16 cellular contexts compared by ENCODE assay signal in genomic region chr6:111129003-111129402, GRCh38. TPM values are rescaled to one million over a fixed set of nuclear protein-coding genes. Genes with fewer than 3 reads are reported as not detected.
DNase-seq lines count a peak whose midpoint lies in the region; ATAC-seq, FAIRE-seq and TF ChIP-seq lines count a peak whose summit lies in the region.
"Had no signal": no experiment of that assay in that cellular context is flagged by ENCODE, and none has a peak within 500 bp of the region (broad histone marks: within the 10 kb centered on the region; RNA-seq: fewer than 3 reads in every experiment).

No MANE protein-coding gene starts in this region.

- H4K91ac ChIP-seq in mesenchymal stem cell (ENCODE audit: low read length) = no peak overlapping the region

- no peak overlapping the region for H3K4ac ChIP-seq in mesenchymal stem cell (ENCODE audit: low read depth in 1 of 2, low read length in 2 of 2)

- TF ChIP-seq CTCF in HepG2 (CRISPR knock-in tag; IDR thresholded peaks at IDR 0.05) (no peak), testis (IDR thresholded peaks at IDR 0.05) (no peak)

- no peak overlapping the region for H2BK15ac ChIP-seq in mesenchymal stem cell (ENCODE audit: low read depth, poor library complexity, severe bottlenecking)

- no peak for TF ChIP-seq POLR2A in HepG2 (IDR thresholded peaks at IDR 0.05; ENCODE audit: insufficient read depth in 1 of 2, low read depth in 2 of 2, low read length in 2 of 2)
- no peak for TF ChIP-seq POLR2A in testis (IDR thresholded peaks at IDR 0.05)

- no peak for TF ChIP-seq EP300 in HepG2 (IDR thresholded peaks at IDR 0.05; ENCODE audit: low read depth in 2 of 2, low read length in 2 of 2)
- TF ChIP-seq EP300 in HepG2 (CRISPR knock-in tag; IDR thresholded peaks at IDR 0.05; ENCODE audit: borderline replicate concordance) = no peak

- H3K27ac ChIP-seq in HepG2 (ENCODE audit: extremely low read length, insufficient read depth, low read length) (no peak overlapping the region), testis (no peak overlapping the region), mesenchymal stem cell (ENCODE audit: low read length, poor library complexity, severe bottlenecking) (no peak overlapping the region)
- H3K27ac ChIP-seq: brain microvascular endothelial cell had no signal

- no peak overlapping the region for H3K9ac ChIP-seq in HepG2 (ENCODE audit: insufficient read depth, low read depth, low read length)
- no peak overlapping the region for H3K9ac ChIP-seq in mesenchymal stem cell (ENCODE audit: low read length)

- CTCF ChIA-PET in HepG2 (lab: Yijun Ruan, JAX; ENCODE audit: low intra/inter-chr PET ratio, low total read pairs) = no interaction called here

- H3K4me3 ChIP-seq in HepG2 (replicated peaks in 1 of 3; ENCODE audit: insufficient read depth in 1 of 3, low read depth in 2 of 3, low read length in 3 of 3) (no peak overlapping the region), testis (no peak overlapping the region), mesenchymal stem cell (ENCODE audit: insufficient read depth in 1 of 2, low read depth in 1 of 2, low read length in 2 of 2) (no peak overlapping the region)
- H3K4me3 ChIP-seq: dorsolateral prefrontal cortex, esophagus muscularis mucosa, GM23338 had no signal

- ATAC-seq in HepG2 = no peak
- no peak for ATAC-seq in GM21390 (IDR thresholded peaks at IDR 0.05; ENCODE audit: unreplicated experiment)
- ATAC-seq: GM23338 had no signal

- H2BK5ac ChIP-seq in mesenchymal stem cell (ENCODE audit: low read depth, low read length, poor library complexity, severe bottlenecking) = no peak overlapping the region

- POLR2A ChIA-PET in HepG2 (lab: Yijun Ruan, JAX) = no interaction called here

- H3K4me2 ChIP-seq in HepG2 (ENCODE audit: low read depth, low read length) = no peak overlapping the region
- H3K4me2 ChIP-seq in mesenchymal stem cell (ENCODE audit: low read length, poor library complexity, severe bottlenecking) = no peak overlapping the region
- H3K4me2 ChIP-seq: GM23338 had no signal

- no peak overlapping the region for H4K8ac ChIP-seq in mesenchymal stem cell (ENCODE audit: low read length)

- no peak overlapping the region for H2AFZ ChIP-seq in HepG2 (ENCODE audit: low read length)
- H2AFZ ChIP-seq in mesenchymal stem cell (ENCODE audit: low read depth, low read length) = no peak overlapping the region
- H2AFZ ChIP-seq: GM23338 had no signal

- H3K18ac ChIP-seq in mesenchymal stem cell (ENCODE audit: low read depth in 1 of 2, low read length in 2 of 2) = no peak overlapping the region

- H3K23ac ChIP-seq in mesenchymal stem cell (ENCODE audit: low read length in 2 of 2) = no peak overlapping the region

- BruUV-seq in HepG2 (replicated peaks; lab: Mats Ljungman, UMichigan) = no TSS peak

- H3K27me3 ChIP-seq in HepG2 (ENCODE audit: control insufficient read depth in 1 of 2, insufficient read depth in 2 of 2, low read length in 2 of 2) (no peaks in the 10 kb centered on the region), testis (no peaks in the 10 kb centered on the region), mesenchymal stem cell (ENCODE audit: control insufficient read depth in 1 of 2, insufficient read depth in 1 of 2, low read length in 2 of 2) (peaks cover 0 to 15% of the 10 kb centered on the region in 2 experiments)
- H3K27me3 ChIP-seq: brain microvascular endothelial cell, dorsolateral prefrontal cortex, esophagus muscularis mucosa had no signal

- H3K36me3 ChIP-seq in HepG2 (replicated peaks in 1 of 2; ENCODE audit: control insufficient read depth in 1 of 2, insufficient read depth in 2 of 2, low read length in 2 of 2) (no peaks in the 10 kb centered on the region), testis (ENCODE audit: low read depth, missing control alignments) (no peaks in the 10 kb centered on the region), mesenchymal stem cell (ENCODE audit: control insufficient read depth in 1 of 2, insufficient read depth in 2 of 2, low read depth in 1 of 2, low read length in 2 of 2) (no peaks in the 10 kb centered on the region)
- H3K36me3 ChIP-seq: brain microvascular endothelial cell, esophagus muscularis mucosa had no signal

- no peaks in the 10 kb centered on the region for H4K20me1 ChIP-seq in HepG2 (ENCODE audit: insufficient read depth, low read length)

- no peaks in the 10 kb centered on the region for H3K79me2 ChIP-seq in HepG2 (ENCODE audit: insufficient read depth, low read length)

- H2BK12ac ChIP-seq in mesenchymal stem cell (ENCODE audit: low read length in 2 of 2) = no peak overlapping the region

- H3K14ac ChIP-seq in mesenchymal stem cell (ENCODE audit: low read length in 2 of 2) = no peak overlapping the region

- H3K4me1 ChIP-seq in HepG2 (ENCODE audit: insufficient read depth, low read length) (peaks cover 53% of the 10 kb centered on the region), testis (no peaks in the 10 kb centered on the region), mesenchymal stem cell (ENCODE audit: control insufficient read depth, insufficient read depth, low read depth, low read length) (peaks cover 1% of the 10 kb centered on the region)

- no peak for TF ChIP-seq RAD21 in HepG2 (CRISPR knock-in tag; IDR thresholded peaks at IDR 0.05)

- H3K9me3 ChIP-seq in HepG2 (ENCODE audit: low read length) = no peaks in the 10 kb centered on the region
- H3K9me3 ChIP-seq in testis = no peaks in the 10 kb centered on the region
- no peaks in the 10 kb centered on the region for H3K9me3 ChIP-seq in mesenchymal stem cell (ENCODE audit: control insufficient read depth, low read length)
- H3K9me3 ChIP-seq: esophagus muscularis mucosa had no signal

- FAIRE-seq in HepG2 (lab: Jason Lieb, UNC) = no peak

- in situ Hi-C loops in HepG2 (cut with HindIII; ENCODE audit: extremely low pct_ligation_motif_present, low pct_unique_long_range_greater_than_20kb) = no loop called here

- intact Hi-C loops in HepG2 (cut with micrococcal nuclease; ENCODE audit: unreplicated experiment) (no loop called here), testis (cut with DNase I; ENCODE audit: low total_unique reads) (no loop called here)

- H2AK5ac ChIP-seq in mesenchymal stem cell (ENCODE audit: low read length, severe bottlenecking) = no peak overlapping the region

- 88% methylated on average over 1 of the region's 1 CpG for WGBS in HepG2 (ENCODE audit: low lambda C conversion rate)
- WGBS in testis, 2 donors = 28 to 48% methylated on average over 1 of the region's 1 CpG
- WGBS in mesenchymal stem cell = 80% methylated on average over 1 of the region's 1 CpG

- DNase-seq in NCI-H524 (lab: John Stamatoyannopoulos, UW) (peak; percentile 12 to 25), NCI-H524 treated with DMSO at 0.1 percent for 48 hours (lab: John Stamatoyannopoulos, UW) (no peak), cerebellar cortex (ENCODE audit: low spot score) (peak; percentile 58), HepG2 (ENCODE audit: low spot score) (peak; percentile 24), testis (peak; percentile 17), kidney tubule cell (ENCODE audit: low spot score) (no peak), mesenchymal stem cell (no peak)
- DNase-seq: activated gamma-delta T cell, brain microvascular endothelial cell, mesendoderm, NCI-H2081 treated with DMSO at 0.1 percent for 48 hours, SHP77 treated with DMSO at 0.1 percent for 48 hours had no signal

- H3K79me1 ChIP-seq in mesenchymal stem cell (replicated peaks; ENCODE audit: low read length, poor library complexity, severe bottlenecking) = no peaks in the 10 kb centered on the region

- no peak overlapping the region for H2BK120ac ChIP-seq in mesenchymal stem cell (ENCODE audit: low read depth, low read length)

TF ChIP-seq in HepG2, 621 proteins besides CTCF, POLR2A, EP300 and RAD21 (continues in another document):
- no peak for TF ChIP-seq ZFP82 (CRISPR knock-in tag; IDR thresholded peaks at IDR 0.05; ENCODE audit: borderline replicate concordance)
- no peak for TF ChIP-seq ZFP62 (CRISPR knock-in tag; IDR thresholded peaks at IDR 0.05)
- TF ChIP-seq ZNF850 (CRISPR knock-in tag; conservative IDR thresholded peaks at IDR 0.05) = no peak
- peak; percentile 64 for TF ChIP-seq HNF4A (CRISPR knock-in tag; IDR thresholded peaks at IDR 0.05)
- TF ChIP-seq GATAD2A (CRISPR knock-in tag; IDR thresholded peaks at IDR 0.05) = 0 out of 2 replicates have a peak, but pooled peaks have one; percentile 27
- no peak for TF ChIP-seq ZNF556 (CRISPR knock-in tag; IDR thresholded peaks at IDR 0.05; ENCODE audit: borderline replicate concordance)
- no peak for TF ChIP-seq ZNF563 (CRISPR knock-in tag; IDR thresholded peaks at IDR 0.05)
- no peak for TF ChIP-seq ZNF12 (CRISPR knock-in tag; IDR thresholded peaks at IDR 0.05)
- no peak for TF ChIP-seq NCOA5 (CRISPR knock-in tag; IDR thresholded peaks at IDR 0.05)
- no peak for TF ChIP-seq KDM5B (CRISPR knock-in tag; IDR thresholded peaks at IDR 0.05; ENCODE audit: borderline replicate concordance)
- no peak for TF ChIP-seq NFIC (IDR thresholded peaks at IDR 0.05; ENCODE audit: low read length)

RNA-seq across cellular contexts. Expression of gene SLC16A10, which starts 41.7 kb away (rescaled TPM):
- total RNA-seq in HepG2 (2016; rRNA removed; fragmentation: Illumina TruSeq; extraction: Trizol) = 11.3 and 20.1 TPM in 2 replicates
- 23.5 and 27.5 TPM in 2 replicates for total RNA-seq in HepG2 (2016; cell fraction: cytosol; rRNA removed; fragmentation: Illumina TruSeq; extraction: Trizol; ENCODE audit: low read depth)
- total RNA-seq in HepG2 (2016; cell fraction: insoluble cytoplasmic fraction; rRNA removed; fragmentation: Illumina TruSeq; extraction: Trizol) = 10.2 and 19.1 TPM in 2 replicates
- total RNA-seq in HepG2 (2016; cell fraction: membrane; rRNA removed; fragmentation: Illumina TruSeq; extraction: Trizol) = 10.8 and 11.8 TPM in 2 replicates
- 16.5 and 19.2 TPM in 2 replicates for total RNA-seq in HepG2 (2016; cell fraction: nucleus; rRNA removed; fragmentation: Illumina TruSeq; extraction: Trizol)
- 4.5 and 8.2 TPM in 2 replicates for polyA plus RNA-seq in HepG2 (2011; rRNA removed)
- 6.4 and 7.7 TPM in 2 replicates for polyA plus RNA-seq in HepG2 (2011; cell fraction: cytosol; rRNA removed)
- 3.4 and 3.6 TPM in 2 replicates for polyA plus RNA-seq in HepG2 (2011; cell fraction: nucleus; rRNA removed)
- polyA plus RNA-seq in HepG2 (2012) = 3.2 and 7.8 TPM in 2 replicates
- 1.3 and 1.8 TPM in 2 replicates for polyA plus RNA-seq in HepG2 (2016; cell fraction: cytosol; fragmentation: Illumina TruSeq; extraction: Trizol; ENCODE audit: low read depth)
- polyA plus RNA-seq in HepG2 (2016; cell fraction: insoluble cytoplasmic fraction; fragmentation: Illumina TruSeq; extraction: Trizol; ENCODE audit: low read depth) = 6.8 and 7.5 TPM in 2 replicates
- 2.7 and 2.9 TPM in 2 replicates for polyA plus RNA-seq in HepG2 (2016; cell fraction: membrane; fragmentation: Illumina TruSeq; extraction: Trizol; ENCODE audit: low read depth)
- polyA plus RNA-seq in HepG2 (2016; cell fraction: nucleus; fragmentation: Illumina TruSeq; extraction: Trizol; ENCODE audit: insufficient read depth, low read depth) = 14.6 and 16.1 TPM in 2 replicates
- 43.8 TPM in 1 of 2 replicates, not detected in the other for polyA minus RNA-seq in HepG2 (2011; rRNA and poly(A)+ RNA removed; ENCODE audit: low replicate concordance)
- 13.5 and 16.3 TPM in 2 replicates for polyA minus RNA-seq in HepG2 (2011; cell fraction: cytosol; rRNA and poly(A)+ RNA removed)
- 10.4 and 11.1 TPM in 2 replicates for polyA minus RNA-seq in HepG2 (2011; cell fraction: nucleus; rRNA and poly(A)+ RNA removed)
- 10 to 100 TPM; 12.0 to 16.9 TPM for total RNA-seq in testis
- 9.0 TPM for polyA plus RNA-seq in testis (ENCODE audit: insufficient read depth, low read depth, low replicate concordance)
- not detected for polyA plus RNA-seq in mesenchymal stem cell (2013, experiment 1 of 2)
- polyA plus RNA-seq in mesenchymal stem cell (2013, experiment 2 of 2) = not detected

Comparison
In these comparisons a context has a peak if more than half of its experiments do, and no peak if none do; other contexts are left out.
1. DNase-seq: peak in NCI-H524 (2 of 2), cerebellar cortex (single experiment), HepG2 (single experiment) and testis (single experiment); none in NCI-H524 treated with DMSO at 0.1 percent for 48 hours (single experiment), kidney tubule cell (single experiment) and mesenchymal stem cell (single experiment).